In the genomic region with DNA sequence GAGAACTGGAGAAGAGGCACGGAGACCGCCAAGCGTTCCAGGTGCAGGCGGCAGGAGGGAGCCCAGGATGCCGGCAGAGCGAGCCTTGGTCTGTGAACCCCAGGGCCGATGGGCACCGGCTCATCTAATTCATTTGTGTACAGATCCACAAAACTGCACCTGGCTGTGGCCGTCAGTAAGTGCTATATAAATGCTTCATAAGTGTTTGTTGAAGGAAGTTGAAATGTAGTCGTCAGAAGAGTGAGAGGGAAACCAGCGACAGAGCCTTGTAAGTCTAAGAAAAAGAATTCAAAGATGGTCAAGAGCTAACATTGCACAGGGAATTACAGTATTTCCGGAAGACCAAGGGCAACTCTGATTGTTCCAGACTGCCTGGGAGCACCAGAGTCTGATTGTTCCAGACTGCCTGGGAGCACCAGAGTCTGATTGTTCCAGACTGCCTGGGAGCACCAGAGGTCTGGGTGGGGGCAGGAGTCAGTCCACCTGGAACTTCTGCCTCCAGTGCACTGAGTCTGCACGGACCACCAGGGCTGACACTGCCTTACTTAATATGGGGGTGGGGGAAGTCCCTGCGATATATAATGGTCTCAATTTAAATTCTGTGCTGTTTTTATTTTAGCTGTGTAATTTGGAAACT, we compare ENCODE assay signal across 10 cellular contexts.
A peak's percentile ranks its signal among the peaks of the same experiment; 100 is the strongest.
DNase-seq lines count a peak whose midpoint lies in the region; ATAC-seq, FAIRE-seq and TF ChIP-seq lines count a peak whose summit lies in the region.
"Had no signal": no experiment of that assay in that cellular context is flagged by ENCODE, and none has a peak within 500 bp of the region (broad histone marks: within the 10 kb centered on the region; RNA-seq: fewer than 3 reads in every experiment).

No MANE protein-coding gene starts in this region.

- TF ChIP-seq POLR2A in K562 (conservative IDR thresholded peaks at IDR 0.05) (no peak), testis (IDR thresholded peaks at IDR 0.05) (no peak), ovary (IDR thresholded peaks at IDR 0.05) (no peak)

- intact Hi-C loops in K562 (cut with micrococcal nuclease) (no loop called here), testis (cut with DNase I; ENCODE audit: low total_unique reads) (no loop called here), ovary (cut with DNase I) (no loop called here)

- WGBS in K562 (ENCODE audit: insufficient coverage, low coverage, missing lambda C conversion rate) = 6% methylated on average over 7 of the region's 14 CpGs
- WGBS in testis, 2 donors = 83% methylated on average over 14 of the region's 14 CpGs
- WGBS in ovary, 3 donors = 88 to 93% (median 91%) methylated on average over 14 of the region's 14 CpGs

- peaks cover 0 to 10% (median 5%) of the 10 kb centered on the region in 3 donors for H3K36me3 Mint-ChIP-seq in CD8-positive, alpha-beta memory T cell

- H4K20me1 ChIP-seq in K562 (replicated peaks; ENCODE audit: control insufficient read depth, insufficient read depth, low read length) = no peaks in the 10 kb centered on the region

- H3K79me2 ChIP-seq in K562 (ENCODE audit: control insufficient read depth, insufficient read depth, low read length) = no peaks in the 10 kb centered on the region

- H3K36me3 ChIP-seq in CD8-positive, alpha-beta memory T cell (ENCODE audit: insufficient read depth, low read length) = no peaks in the 10 kb centered on the region
- H3K36me3 ChIP-seq in K562 (ENCODE audit: control insufficient read depth, insufficient read depth, low read length) (no peaks in the 10 kb centered on the region), testis (ENCODE audit: low read depth, missing control alignments) (no peaks in the 10 kb centered on the region), ovary (no peaks in the 10 kb centered on the region)

- TF ChIP-seq RAD21 in K562 (CRISPR knock-in tag; conservative IDR thresholded peaks at IDR 0.05 in 1 of 2, IDR thresholded peaks at IDR 0.05 in 1 of 2) = no peak

- H3K27me3 Mint-ChIP-seq in CD8-positive, alpha-beta memory T cell = no peaks in the 10 kb centered on the region

- TF ChIP-seq EP300 in K562 (IDR thresholded peaks at IDR 0.05; ENCODE audit: low read length) (no peak), ovary (IDR thresholded peaks at IDR 0.05) (no peak)

- H2AFZ ChIP-seq in K562 (ENCODE audit: low read depth, low read length) = peak overlapping the region; percentile 19; the same call in 1 of the 2 replicates

- H3K27ac ChIP-seq in CD8-positive, alpha-beta memory T cell (ENCODE audit: low read depth, low read length) = no peak overlapping the region
- H3K27ac ChIP-seq in K562 (ENCODE audit: extremely low read depth, low read depth, low read length) (no peak overlapping the region), testis (no peak overlapping the region), ovary (no peak overlapping the region)

- H3K9me3 ChIP-seq in CD8-positive, alpha-beta memory T cell (ENCODE audit: low read length) = no peaks in the 10 kb centered on the region
- H3K9me3 ChIP-seq in K562 (replicated peaks; ENCODE audit: control insufficient read depth, insufficient read depth, low read depth, low read length) (no peaks in the 10 kb centered on the region), testis (no peaks in the 10 kb centered on the region), ovary (no peaks in the 10 kb centered on the region)

- H3K4me1 ChIP-seq in CD8-positive, alpha-beta memory T cell (ENCODE audit: insufficient read depth, low read length) = peaks cover 99% of the 10 kb centered on the region
- H3K4me1 ChIP-seq in K562 (replicated peaks in 1 of 2; ENCODE audit: control insufficient read depth in 2 of 2, insufficient read depth in 2 of 2, low read length in 2 of 2) = peaks cover 0 to 4% of the 10 kb centered on the region in 2 experiments; a peak in 2 of 5 replicates
- H3K4me1 ChIP-seq in testis = no peaks in the 10 kb centered on the region
- peaks cover 6% of the 10 kb centered on the region for H3K4me1 ChIP-seq in ovary (ENCODE audit: insufficient read depth)

- H3K4me1 Mint-ChIP-seq in CD8-positive, alpha-beta memory T cell = peaks cover 87 to 98% (median 98%) of the 10 kb centered on the region in 3 donors

- H3K4me2 ChIP-seq in K562 (ENCODE audit: insufficient read depth, low read length) = no peak overlapping the region

- H3K27me3 ChIP-seq in CD8-positive, alpha-beta memory T cell (ENCODE audit: insufficient read depth, low read length, poor library complexity, severe bottlenecking) = no peaks in the 10 kb centered on the region
- H3K27me3 ChIP-seq in K562 (ENCODE audit: control insufficient read depth in 2 of 2, insufficient read depth in 2 of 2, low read length in 2 of 2) = no peaks in the 10 kb centered on the region
- no peaks in the 10 kb centered on the region for H3K27me3 ChIP-seq in testis
- H3K27me3 ChIP-seq in ovary = no peaks in the 10 kb centered on the region

- H3K27ac Mint-ChIP-seq in CD8-positive, alpha-beta memory T cell = peak overlapping the region; percentile 80 to 90 (median 83)

- no peaks in the 10 kb centered on the region for H3K9me1 ChIP-seq in K562 (ENCODE audit: control insufficient read depth, insufficient read depth, low read length)

- no peak for FAIRE-seq in K562 (lab: Jason Lieb, UNC)
- FAIRE-seq: astrocyte had no signal

- ATAC-seq in GM19455 (IDR thresholded peaks at IDR 0.05; ENCODE audit: unreplicated experiment) (peak; percentile 35), K562 (peak; percentile 35)
- ATAC-seq: right cardiac atrium had no signal

- no peaks in the 10 kb centered on the region for H3K9me3 Mint-ChIP-seq in CD8-positive, alpha-beta memory T cell

- POLR2A ChIA-PET in CD8-positive, alpha-beta memory T cell (lab: Charles Lee) = no interaction called here
- POLR2A ChIA-PET in K562 (lab: Yijun Ruan, JAX) = interaction anchor here (1.1 kb wide), 1 partner anchor 10 kb away, joined by 3 read pairs; no protein-coding TSS in a partner anchor

- H3K4me3 ChIP-seq in CD8-positive, alpha-beta memory T cell (ENCODE audit: low read length) = peak overlapping the region; percentile 52
- H3K4me3 ChIP-seq in K562 = no peak overlapping the region; the same call in 1 of the 2 replicates
- no peak overlapping the region for H3K4me3 ChIP-seq in testis
- H3K4me3 ChIP-seq in ovary = no peak overlapping the region

- peak in 1 of 5 donors; percentile 24 for DNase-seq in CD8-positive, alpha-beta memory T cell
- peak; percentile 68 for DNase-seq in NCI-H2196 (lab: John Stamatoyannopoulos, UW; ENCODE audit: unreplicated experiment)
- no peak for DNase-seq in K562 (ENCODE audit: extremely low read depth in 1 of 4, low spot score in 3 of 4)
- DNase-seq in UCSD-AML1 (lab: John Stamatoyannopoulos, UW; ENCODE audit: unreplicated experiment) = no peak
- no peak for DNase-seq in testis
- no peak for DNase-seq in ovary
- DNase-seq in globus pallidus (ENCODE audit: low spot score) = no peak
- DNase-seq: right cardiac atrium had no signal

- CTCF ChIA-PET in CD8-positive, alpha-beta memory T cell (lab: Charles Lee) = interaction anchor here (0.9 to 1.9 kb wide), 3 partner anchors 11 to 111 kb away, joined by 3 to 7 read pairs (median 4); no protein-coding TSS in a partner anchor
- CTCF ChIA-PET in K562 (lab: Yijun Ruan, JAX; ENCODE audit: low intra/inter-chr PET ratio) = no interaction called here

- in situ Hi-C loops in K562 (cut with MboI) = no loop called here

- no peak overlapping the region; a peak in 1 of 4 replicates for H3K9ac ChIP-seq in K562 (ENCODE audit: insufficient read depth in 1 of 2, low read depth in 2 of 2, low read length in 2 of 2)

- peak overlapping the region; percentile 56 to 87 (median 75) for H3K4me3 Mint-ChIP-seq in CD8-positive, alpha-beta memory T cell

- TF ChIP-seq CTCF in K562 (IDR thresholded peaks at IDR 0.05 in 2 of 3, conservative IDR thresholded peaks at IDR 0.05 in 1 of 3; ENCODE audit: insufficient read depth in 2 of 3, low read depth in 1 of 3, low read length in 3 of 3) = no peak
- no peak for TF ChIP-seq CTCF in testis (IDR thresholded peaks at IDR 0.05)
- no peak for TF ChIP-seq CTCF in ovary (IDR thresholded peaks at IDR 0.05)

- BruUV-seq in K562 (replicated peaks; lab: Mats Ljungman, UMichigan) = no TSS peak

TF ChIP-seq in K562, 482 proteins besides CTCF, POLR2A, EP300 and RAD21:
- no peak for TF ChIP-seq RAD51 (IDR thresholded peaks at IDR 0.05; ENCODE audit: borderline replicate concordance, low read depth)
- no peak for TF ChIP-seq SIN3A (IDR thresholded peaks at IDR 0.05; ENCODE audit: borderline replicate concordance in 2 of 2, control insufficient read depth in 1 of 2, low read depth in 2 of 2, low read length in 2 of 2)
- TF ChIP-seq MYBL2 (IDR thresholded peaks at IDR 0.05; ENCODE audit: low read depth) = no peak
- no peak for TF ChIP-seq MYBL2 (CRISPR knock-in tag; IDR thresholded peaks at IDR 0.05; ENCODE audit: borderline replicate concordance)
- no peak for TF ChIP-seq ZNF551 (CRISPR knock-in tag; IDR thresholded peaks at IDR 0.05)
- TF ChIP-seq, protein P1, sequence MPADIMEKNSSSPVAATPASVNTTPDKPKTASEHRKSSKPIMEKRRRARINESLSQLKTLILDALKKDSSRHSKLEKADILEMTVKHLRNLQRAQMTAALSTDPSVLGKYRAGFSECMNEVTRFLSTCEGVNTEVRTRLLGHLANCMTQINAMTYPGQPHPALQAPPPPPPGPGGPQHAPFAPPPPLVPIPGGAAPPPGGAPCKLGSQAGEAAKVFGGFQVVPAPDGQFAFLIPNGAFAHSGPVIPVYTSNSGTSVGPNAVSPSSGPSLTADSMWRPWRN (IDR thresholded peaks at IDR 0.05; ENCODE audit: low read depth) = no peak
